Comparison of ENCODE assay signal across 16 cellular contexts in genomic region chr10:101453791-101454718, GRCh38.
A peak's percentile ranks its signal among the peaks of the same experiment; 100 is the strongest.
DNase-seq lines count a peak whose midpoint lies in the region; ATAC-seq, FAIRE-seq and TF ChIP-seq lines count a peak whose summit lies in the region.
"Had no signal": no experiment of that assay in that cellular context is flagged by ENCODE, and none has a peak within 500 bp of the region (broad histone marks: within the 10 kb centered on the region; RNA-seq: fewer than 3 reads in every experiment).

No MANE protein-coding gene starts in this region.

- no peaks in the 10 kb centered on the region for H3K27me3 ChIP-seq in SK-N-SH (ENCODE audit: insufficient read depth)
- no peaks in the 10 kb centered on the region for H3K27me3 ChIP-seq in small intestine (ENCODE audit: control insufficient read depth in 2 of 2, insufficient read depth in 2 of 2, low read length in 2 of 2)
- H3K27me3 ChIP-seq: colonic mucosa had no signal

- DNase-seq in A172 (ENCODE audit: low spot score) (peak; percentile 47), HEK293T (ENCODE audit: extremely low spot score) (no peak), SK-N-SH (no peak), small intestine (no peak), islet precursor cell (no peak), NCI-H510A (lab: John Stamatoyannopoulos, UW) (no peak)
- DNase-seq in central memory CD8-positive, alpha-beta T cell (ENCODE audit: low spot score in 2 of 2): no peak
- DNase-seq in activated naive CD4-positive, alpha-beta T cell (lab: John Stamatoyannopoulos, UW): no peak
- DNase-seq: activated naive CD4-positive, alpha-beta T cell treated with Interleukin-2 at 50 U/mL for 16 hours; colonic mucosa; kidney; NCI-H146; NCI-H774; stimulated activated CD4-positive, alpha-beta T cell treated with anti-CD3 and anti-CD28 coated beads, Interleukin-4, amount 100 ng/mL, for 24 hours had no signal

- no peak overlapping the region for H3K4me3 ChIP-seq in SK-N-SH (ENCODE audit: low read depth in 2 of 2, low read length in 1 of 2)
- H3K4me3 ChIP-seq in small intestine (ENCODE audit: low read depth in 1 of 2, low read length in 2 of 2): no peak overlapping the region
- H3K4me3 ChIP-seq: colonic mucosa had no signal

- H3K9ac ChIP-seq in SK-N-SH: no peak overlapping the region

- H3K36me3 Mint-ChIP-seq in central memory CD8-positive, alpha-beta T cell (ENCODE audit: insufficient read depth): no peaks in the 10 kb centered on the region

- CTCF ChIA-PET in HEK293T (lab: Yijun Ruan, JAX): interaction anchor here (0.8 to 2.2 kb wide), 4 partner anchors 9 to 165 kb away, joined by 3 to 17 read pairs (median 8); no protein-coding TSS in a partner anchor
- CTCF ChIA-PET in SK-N-SH (lab: Yijun Ruan, JAX): interaction anchor here (0.9 to 9.0 kb wide), 7 partner anchors 10 to 293 kb away, joined by 3 to 102 read pairs (median 11); no protein-coding TSS in a partner anchor

- no peaks in the 10 kb centered on the region; the same call in 1 of the 2 replicates for H3K79me2 ChIP-seq in SK-N-SH (ENCODE audit: insufficient read depth)

- H3K27me3 Mint-ChIP-seq in central memory CD8-positive, alpha-beta T cell: no peaks in the 10 kb centered on the region
- H3K27me3 Mint-ChIP-seq: stimulated activated naive CD8-positive, alpha-beta T cell treated with anti-CD3 and anti-CD28 coated beads, Interleukin-15, Interleukin-2, amounts not matched to agents 100 ng/mL and 50 ng/mL, for 24 hours had no signal

- no peak overlapping the region for H2AFZ ChIP-seq in SK-N-SH (ENCODE audit: low read depth)

- H3K4me1 Mint-ChIP-seq in central memory CD8-positive, alpha-beta T cell: peaks cover 44% of the 10 kb centered on the region

- no peak overlapping the region for H3K27ac Mint-ChIP-seq in central memory CD8-positive, alpha-beta T cell (ENCODE audit: low read depth)
- H3K27ac Mint-ChIP-seq: stimulated activated naive CD8-positive, alpha-beta T cell treated with anti-CD3 and anti-CD28 coated beads, Interleukin-15, Interleukin-2, amounts not matched to agents 100 ng/mL and 50 ng/mL, for 24 hours had no signal

- no peaks in the 10 kb centered on the region for H3F3A ChIP-seq in SK-N-SH (replicated peaks; ENCODE audit: insufficient read depth)

- TF ChIP-seq CTCF in SK-N-SH (IDR thresholded peaks at IDR 0.05): no peak

- no peaks in the 10 kb centered on the region for H3K9me3 Mint-ChIP-seq in central memory CD8-positive, alpha-beta T cell
- H3K9me3 Mint-ChIP-seq: stimulated activated naive CD8-positive, alpha-beta T cell treated with anti-CD3 and anti-CD28 coated beads, Interleukin-15, Interleukin-2, amounts not matched to agents 100 ng/mL and 50 ng/mL, for 24 hours had no signal

- peaks cover 0 to 34% of the 10 kb centered on the region in 2 experiments; a peak in 2 of 4 replicates for H3K4me1 ChIP-seq in SK-N-SH (ENCODE audit: control insufficient read depth in 1 of 2, insufficient read depth in 2 of 2, low read depth in 1 of 2, low read length in 1 of 2)
- no peaks in the 10 kb centered on the region for H3K4me1 ChIP-seq in small intestine (ENCODE audit: control insufficient read depth in 2 of 2, insufficient read depth in 1 of 2, low read depth in 1 of 2, low read length in 1 of 2)
- H3K4me1 ChIP-seq: colonic mucosa had no signal

- no peaks in the 10 kb centered on the region for H3K9me2 ChIP-seq in SK-N-SH

- H4K20me1 ChIP-seq in SK-N-SH (ENCODE audit: insufficient read depth): peaks cover 10% of the 10 kb centered on the region

- 58% methylated on average over 6 of the region's 6 CpGs for WGBS in SK-N-SH (ENCODE audit: low lambda C conversion rate)
- WGBS in small intestine, 3 donors: 70 to 83% (median 71%) methylated on average over 6 of the region's 6 CpGs

- H3K4me3 Mint-ChIP-seq in central memory CD8-positive, alpha-beta T cell: peak overlapping the region; percentile 11
- H3K4me3 Mint-ChIP-seq: stimulated activated naive CD8-positive, alpha-beta T cell treated with anti-CD3 and anti-CD28 coated beads, Interleukin-15, Interleukin-2, amounts not matched to agents 100 ng/mL and 50 ng/mL, for 24 hours had no signal

- H3K9me3 ChIP-seq in SK-N-SH (no peaks in the 10 kb centered on the region), small intestine (ENCODE audit: control insufficient read depth, low read depth) (no peaks in the 10 kb centered on the region)
- H3K9me3 ChIP-seq: colonic mucosa had no signal

- ATAC-seq in central memory CD8-positive, alpha-beta T cell (replicated peaks; ENCODE audit: extremely low read depth, poor library complexity, severe bottlenecking): peak; percentile 66

- no peak for TF ChIP-seq EP300 in SK-N-SH (IDR thresholded peaks at IDR 0.05; ENCODE audit: borderline replicate concordance in 1 of 2, low read depth in 1 of 2, low read length in 1 of 2)

- no peak for TF ChIP-seq RAD21 in SK-N-SH (IDR thresholded peaks at IDR 0.05; ENCODE audit: low read length)

- peak overlapping the region in 1 of 2 experiments; percentile 12; a peak in 1 of 4 replicates for H3K27ac ChIP-seq in SK-N-SH (ENCODE audit: low read depth in 2 of 2, low read length in 1 of 2)
- no peak overlapping the region for H3K27ac ChIP-seq in small intestine (ENCODE audit: low read depth in 1 of 2, low read length in 1 of 2)
- H3K27ac ChIP-seq: colonic mucosa had no signal

- H3K4me2 ChIP-seq in SK-N-SH: no peak overlapping the region

- H3K36me3 ChIP-seq in SK-N-SH (replicated peaks in 1 of 2; ENCODE audit: control insufficient read depth in 1 of 2, insufficient read depth in 2 of 2, low read length in 1 of 2) (no peaks in the 10 kb centered on the region), small intestine (ENCODE audit: control insufficient read depth in 2 of 2, insufficient read depth in 2 of 2, low read length in 2 of 2) (no peaks in the 10 kb centered on the region)
- H3K36me3 ChIP-seq: colonic mucosa had no signal

- POLR2A ChIA-PET in HEK293T (lab: Yijun Ruan, JAX): interaction anchor here (1.4 kb wide), 1 partner anchor 10 kb away, joined by 3 read pairs; no protein-coding TSS in a partner anchor
- POLR2A ChIA-PET in SK-N-SH (lab: Yijun Ruan, JAX): no interaction called here

- no peak for FAIRE-seq in small intestine (lab: Jason Lieb, UNC)
- FAIRE-seq: H54, kidney had no signal

TF ChIP-seq in HEK293T, 16 proteins besides CTCF, POLR2A, EP300 and RAD21:
- peak; percentile 28; the same call in 1 of the 2 replicates for TF ChIP-seq ZNF384 (IDR thresholded peaks at IDR 0.05)
- no peak for TF ChIP-seq CTBP1 (IDR thresholded peaks at IDR 0.05; ENCODE audit: borderline replicate concordance)

TF ChIP-seq in SK-N-SH, 30 proteins besides CTCF, POLR2A, EP300 and RAD21:
- no peak for TF ChIP-seq RXRA (IDR thresholded peaks at IDR 0.05; ENCODE audit: borderline replicate concordance, low read depth)
- TF ChIP-seq ELF1 (IDR thresholded peaks at IDR 0.05): no peak
- peak; percentile 27; the same call in 1 of the 2 replicates for TF ChIP-seq NFIC (IDR thresholded peaks at IDR 0.05; ENCODE audit: borderline replicate concordance)
TF ChIP-seq in SK-N-SH: peak in this region for 1.
